20 cellular contexts compared by ENCODE assay signal in the genomic region with DNA sequence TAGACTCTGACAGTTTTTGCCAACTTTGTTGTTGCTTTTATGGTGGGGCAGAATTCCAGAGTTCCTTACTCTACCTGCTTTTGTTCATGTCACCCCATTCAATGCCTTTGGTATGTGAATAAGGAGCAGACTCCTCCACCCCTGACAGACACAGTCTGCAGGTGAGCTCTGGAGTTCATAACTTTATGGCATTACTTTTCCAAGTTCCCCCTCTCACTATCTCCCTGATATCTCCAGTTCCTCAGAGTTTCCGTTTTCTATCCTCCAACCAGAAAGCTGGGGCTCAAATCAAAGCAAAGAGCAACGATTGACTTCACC. TPM values are rescaled to one million over a fixed set of nuclear protein-coding genes. Genes with fewer than 3 reads are reported as not detected.
DNase-seq lines count a peak whose midpoint lies in the region; ATAC-seq and TF ChIP-seq lines count a peak whose summit lies in the region.
"Had no signal": no experiment of that assay in that cellular context is flagged by ENCODE, and none has a peak within 500 bp of the region (broad histone marks: within the 10 kb centered on the region; RNA-seq: fewer than 3 reads in every experiment).

No MANE protein-coding gene starts in this region.

- H3K27me3 ChIP-seq in Caco-2 (replicated peaks; ENCODE audit: control insufficient read depth, insufficient read depth, low read length) (no peaks in the 10 kb centered on the region), KMS-11 (ENCODE audit: insufficient read depth, low read depth) (no peaks in the 10 kb centered on the region), foreskin keratinocyte (no peaks in the 10 kb centered on the region)
- H3K27me3 ChIP-seq: uterus had no signal

- H4K20me1 ChIP-seq in KMS-11 (ENCODE audit: insufficient read depth): no peaks in the 10 kb centered on the region

- POLR2A ChIA-PET in Caco-2 (lab: Charles Lee) (interaction anchor here (1.9 to 2.9 kb wide), 2 partner anchors 10 to 23 kb away, joined by 16 read pairs; partner anchors contain the start of gene MTMR10), GM10248 (lab: Yijun Ruan, JAX) (no interaction called here)
- POLR2A ChIA-PET in naive thymus-derived CD8-positive, alpha-beta T cell (lab: Charles Lee): interaction anchor here (0.8 to 5.3 kb wide), 8 partner anchors 9 to 311 kb away, joined by 3 to 45 read pairs (median 4); partner anchors contain the start of genes KLF13 and MTMR10

- peaks cover 8% of the 10 kb centered on the region for H3K36me3 Mint-ChIP-seq in Caco-2 (ENCODE audit: insufficient read depth, unreplicated experiment)
- peaks cover 10% of the 10 kb centered on the region for H3K36me3 Mint-ChIP-seq in activated naive CD8-positive, alpha-beta T cell treated with anti-CD3 and anti-CD28 coated beads for 36 hours
- peaks cover 0 to 21% (median 12%) of the 10 kb centered on the region in 3 donors for H3K36me3 Mint-ChIP-seq in naive thymus-derived CD8-positive, alpha-beta T cell

- H2AFZ ChIP-seq in KMS-11 (ENCODE audit: low read depth): peak overlapping the region; percentile 53; the same call in 1 of the 2 replicates
- H2AFZ ChIP-seq: GM23248 had no signal

- DNase-seq in Caco-2: peak in 1 of 2 experiments; percentile 36
- no peak for DNase-seq in activated naive CD8-positive, alpha-beta T cell treated with anti-CD3 and anti-CD28 coated beads for 36 hours
- no peak for DNase-seq in naive thymus-derived CD8-positive, alpha-beta T cell
- no peak for DNase-seq in GM10248 (ENCODE audit: extremely low spot score)
- DNase-seq in NCI-H774 (lab: John Stamatoyannopoulos, UW): no peak
- DNase-seq in foreskin keratinocyte: no peak
- DNase-seq: activated CD4-positive, alpha-beta memory T cell treated with anti-CD3 and anti-CD28 coated beads for 36 hours; activated effector memory CD4-positive, alpha-beta T cell treated with anti-CD3 and anti-CD28 coated beads, Interleukin-2, amount 50 U/mL, for 16 hours; activated T-cell treated with anti-CD3 and anti-CD28 coated beads for 4 hours; amygdala; cortex of kidney; DMS79; GM23248; NCI-H1436 treated with DMSO at 0.1 percent for 48 hours; NCI-H524; retina; uterus had no signal

- no TSS peak for BruUV-seq in Caco-2 (replicated peaks; lab: Mats Ljungman, UMichigan)

- CTCF ChIA-PET in Caco-2 (lab: Charles Lee): interaction anchor here (1.1 to 1.9 kb wide), 3 partner anchors 20 to 114 kb away, joined by 4 to 8 read pairs (median 6); partner anchors contain the start of gene MTMR10
- CTCF ChIA-PET in GM10248 (lab: Yijun Ruan, JAX): interaction anchor here (0.9 to 2.5 kb wide), 7 partner anchors 8 to 35 kb away, joined by 3 to 10 read pairs (median 5); no protein-coding TSS in a partner anchor

- H3K9me3 ChIP-seq in Caco-2: peaks cover 14% of the 10 kb centered on the region

- H3K4me3 ChIP-seq in Caco-2 (ENCODE audit: low read depth, low read length): no peak overlapping the region
- H3K4me3 ChIP-seq in KMS-11 (IDR thresholded peaks at IDR 0.05; ENCODE audit: insufficient read depth, low read depth, low read length): no peak overlapping the region
- H3K4me3 ChIP-seq: GM23248, SK-N-MC, uterus had no signal

- H3K27me3 Mint-ChIP-seq in Caco-2 (ENCODE audit: insufficient read depth, unreplicated experiment): peaks cover under 1% of the 10 kb centered on the region
- H3K27me3 Mint-ChIP-seq in activated naive CD8-positive, alpha-beta T cell treated with anti-CD3 and anti-CD28 coated beads for 36 hours: no peaks in the 10 kb centered on the region
- no peaks in the 10 kb centered on the region for H3K27me3 Mint-ChIP-seq in naive thymus-derived CD8-positive, alpha-beta T cell

- H3K4me1 ChIP-seq in Caco-2 (peaks cover 21% of the 10 kb centered on the region), KMS-11 (ENCODE audit: low read depth, poor library complexity, severe bottlenecking) (peaks cover 43% of the 10 kb centered on the region), foreskin keratinocyte (peaks cover 17% of the 10 kb centered on the region)
- H3K4me1 ChIP-seq: uterus had no signal

- H3K79me2 ChIP-seq in KMS-11 (ENCODE audit: insufficient read depth, low read depth): no peaks in the 10 kb centered on the region

- peak overlapping the region; percentile 3; the same call in 1 of the 2 replicates for H3K27ac ChIP-seq in KMS-11
- H3K27ac ChIP-seq in foreskin keratinocyte: no peak overlapping the region
- H3K27ac ChIP-seq: GM23248, HL-60, SK-N-MC, uterus had no signal

- intact Hi-C loops in Caco-2 (cut with micrococcal nuclease; ENCODE audit: unreplicated experiment): loop anchor here (1.0 kb wide), 2 partner anchors 10 to 23 kb away; partner anchors contain the start of gene MTMR10

- H3K36me3 ChIP-seq in Caco-2 (ENCODE audit: control insufficient read depth, insufficient read depth, low read length) (no peaks in the 10 kb centered on the region), KMS-11 (ENCODE audit: insufficient read depth) (no peaks in the 10 kb centered on the region)
- H3K36me3 ChIP-seq: uterus had no signal

- peaks cover 25% of the 10 kb centered on the region for H3K4me1 Mint-ChIP-seq in Caco-2 (ENCODE audit: low read depth, unreplicated experiment)
- H3K4me1 Mint-ChIP-seq in activated naive CD8-positive, alpha-beta T cell treated with anti-CD3 and anti-CD28 coated beads for 36 hours: peaks cover 18% of the 10 kb centered on the region
- peaks cover 11 to 24% (median 22%) of the 10 kb centered on the region in 4 donors for H3K4me1 Mint-ChIP-seq in naive thymus-derived CD8-positive, alpha-beta T cell

- H3K27ac Mint-ChIP-seq in Caco-2 (ENCODE audit: unreplicated experiment): peak overlapping the region; percentile 83
- H3K27ac Mint-ChIP-seq in activated naive CD8-positive, alpha-beta T cell treated with anti-CD3 and anti-CD28 coated beads for 36 hours: peak overlapping the region; percentile 43
- peak overlapping the region in 9 of 10 donors; percentile 74 to 94 (median 91) for H3K27ac Mint-ChIP-seq in naive thymus-derived CD8-positive, alpha-beta T cell
- H3K27ac Mint-ChIP-seq: activated CD4-positive, alpha-beta memory T cell treated with anti-CD3 and anti-CD28 coated beads for 36 hours had no signal

- no peak for ATAC-seq in naive thymus-derived CD8-positive, alpha-beta T cell
- ATAC-seq in foreskin keratinocyte: no peak

- no peak for TF ChIP-seq CTCF in Caco-2 (IDR thresholded peaks at IDR 0.05; ENCODE audit: insufficient read depth in 1 of 2, low read depth in 1 of 2, low read length in 1 of 2, severe bottlenecking in 1 of 2, unreplicated experiment in 1 of 2)
- TF ChIP-seq CTCF in KMS-11 (conservative IDR thresholded peaks at IDR 0.05; ENCODE audit: low read depth, low read length): no peak
- no peak for TF ChIP-seq CTCF in GM10248 (IDR thresholded peaks at IDR 0.05; ENCODE audit: control extremely low read depth, extremely low read depth, low read depth, missing control alignments)
- TF ChIP-seq CTCF in foreskin keratinocyte (conservative IDR thresholded peaks at IDR 0.05): no peak

- H3K9ac ChIP-seq in KMS-11: no peak overlapping the region
- H3K9ac ChIP-seq: GM23248 had no signal

- H3K9me3 Mint-ChIP-seq in Caco-2 (ENCODE audit: unreplicated experiment): peaks cover 27% of the 10 kb centered on the region
- H3K9me3 Mint-ChIP-seq in activated naive CD8-positive, alpha-beta T cell treated with anti-CD3 and anti-CD28 coated beads for 36 hours: peaks cover 19% of the 10 kb centered on the region
- H3K9me3 Mint-ChIP-seq in naive thymus-derived CD8-positive, alpha-beta T cell: peaks cover 0 to 20% (median 16%) of the 10 kb centered on the region in 9 donors

- no peak overlapping the region for H3K4me2 ChIP-seq in KMS-11

- no peak overlapping the region for H3K4me3 Mint-ChIP-seq in Caco-2 (ENCODE audit: unreplicated experiment)
- H3K4me3 Mint-ChIP-seq in activated naive CD8-positive, alpha-beta T cell treated with anti-CD3 and anti-CD28 coated beads for 36 hours: no peak overlapping the region
- H3K4me3 Mint-ChIP-seq in naive thymus-derived CD8-positive, alpha-beta T cell: peak overlapping the region in 7 of 10 donors; percentile 15 to 71 (median 43)
- H3K4me3 Mint-ChIP-seq: activated CD4-positive, alpha-beta memory T cell treated with anti-CD3 and anti-CD28 coated beads for 36 hours had no signal

RNA-seq across cellular contexts. Expression of gene MTMR10, which starts 23.1 kb away (rescaled TPM):
- total RNA-seq in Caco-2 (2022): 27.5 and 33.2 TPM in 2 replicates
- total RNA-seq in activated naive CD8-positive, alpha-beta T cell treated with anti-CD3 and anti-CD28 coated beads for 36 hours: 10 to 100 TPM; 13.6 to 15.6 TPM
- 10 to 100 TPM; 40.4 to 40.8 TPM for total RNA-seq in naive thymus-derived CD8-positive, alpha-beta T cell
- 1 to 10 TPM; 3.4 to 9.8 (median 4.6) TPM for polyA plus RNA-seq in naive thymus-derived CD8-positive, alpha-beta T cell
- total RNA-seq in foreskin keratinocyte: 11.5 and 13.8 TPM in 2 replicates
- polyA plus RNA-seq in foreskin keratinocyte: 2.7 and 3.9 TPM in 2 replicates

Comparison
In these comparisons a context has a peak if more than half of its experiments do, and no peak if none do; other contexts are left out.
1. H3K4me3 Mint-ChIP-seq: peak in naive thymus-derived CD8-positive, alpha-beta T cell (7 of 10); none in Caco-2 (single experiment) and activated naive CD8-positive, alpha-beta T cell treated with anti-CD3 and anti-CD28 coated beads for 36 hours (single experiment).
2. Peak in every context shown above with its lines, with median percentiles within 50 percentile points of each other: H3K27ac Mint-ChIP-seq.